In the genomic region with DNA sequence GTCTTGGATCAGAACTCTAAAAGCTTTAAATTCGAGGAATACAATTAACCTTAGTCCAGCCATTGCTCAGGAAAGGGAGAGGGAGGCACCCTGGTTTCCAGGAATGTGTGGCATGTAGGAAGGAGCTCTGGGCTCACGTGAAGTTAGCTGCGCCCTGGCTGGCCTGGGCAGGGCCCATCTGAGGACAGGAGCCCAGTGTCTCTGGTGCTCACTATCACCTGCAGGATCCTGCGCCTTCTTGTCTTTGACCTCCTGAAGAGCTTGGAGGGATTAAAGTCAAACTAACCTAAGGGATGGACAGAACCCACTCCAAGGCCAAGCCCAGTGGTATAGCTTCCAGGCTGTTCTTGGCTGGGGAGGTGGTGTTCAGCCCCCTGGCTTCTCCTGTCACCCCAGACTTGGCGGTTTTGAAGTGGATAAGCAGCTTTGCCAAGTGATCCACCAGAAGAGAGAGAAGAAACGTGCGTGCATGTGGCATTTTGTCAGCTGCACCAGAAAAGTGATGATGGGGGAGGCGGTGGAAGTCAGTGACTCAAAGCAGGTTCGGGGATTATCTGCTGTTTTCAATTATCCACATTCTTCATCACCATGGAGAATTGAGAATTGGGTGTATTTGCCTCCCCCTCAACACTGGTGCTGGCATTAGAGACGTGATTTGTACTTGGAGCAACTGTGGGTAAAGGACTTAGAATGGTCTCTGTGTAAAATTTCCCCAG, we compare ENCODE assay signal across 19 cellular contexts. TPM values are rescaled to one million over a fixed set of nuclear protein-coding genes. Genes with fewer than 3 reads are reported as not detected.
"Had no signal": no experiment of that assay in that cellular context is flagged by ENCODE, and none has a peak within 500 bp of the region (broad histone marks: within the 10 kb centered on the region; RNA-seq: fewer than 3 reads in every experiment).

No MANE protein-coding gene starts in this region.

- H3K27me3 ChIP-seq: body of pancreas, esophagus muscularis mucosa, sigmoid colon, upper lobe of left lung had no signal

- H3K9me3 ChIP-seq: body of pancreas, esophagus muscularis mucosa, psoas muscle, sigmoid colon, upper lobe of left lung had no signal

- H3K4me3 ChIP-seq: body of pancreas, esophagus muscularis mucosa, psoas muscle, sigmoid colon, upper lobe of left lung had no signal

- H3K36me3 ChIP-seq: esophagus muscularis mucosa, sigmoid colon, upper lobe of left lung had no signal

- DNase-seq: activated CD4-positive, alpha-beta T cell treated with anti-CD3 and anti-CD28 coated beads for 4 hours; activated CD8-positive, alpha-beta T cell treated with anti-CD3 and anti-CD28 coated beads for 36 hours; activated T-cell treated with anti-CD3 and anti-CD28 coated beads for 4 hours; body of pancreas; cerebellar nuclear complex; foreskin fibroblast; immature natural killer cell; nephron progenitor cell; psoas muscle; stimulated activated CD4-positive, alpha-beta T cell treated with anti-CD3 and anti-CD28 coated beads, Interleukin-12 subunit alpha, Interleukin-12 subunit beta, amount 100 ng/mL, for 4 hours; stimulated activated naive CD4-positive, alpha-beta T cell; substantia nigra; T-cell; T1000; upper lobe of left lung had no signal

- ATAC-seq: activated CD8-positive, alpha-beta T cell treated with anti-CD3 and anti-CD28 coated beads for 36 hours; activated T-helper 17 cell treated with anti-CD3 and anti-CD28 coated beads, Interleukin-2, amount 50 U/mL, for 72 hours; body of pancreas; psoas muscle; T-cell had no signal

- H3K27ac ChIP-seq: body of pancreas, esophagus muscularis mucosa, psoas muscle, sigmoid colon, upper lobe of left lung, VCaP had no signal

RNA-seq across cellular contexts. Expression of gene KCNN3, which starts 11.9 kb away (rescaled TPM):
- polyA plus RNA-seq: immature natural killer cell had no signal
